8 cellular contexts compared by ENCODE assay signal in the genomic region with DNA sequence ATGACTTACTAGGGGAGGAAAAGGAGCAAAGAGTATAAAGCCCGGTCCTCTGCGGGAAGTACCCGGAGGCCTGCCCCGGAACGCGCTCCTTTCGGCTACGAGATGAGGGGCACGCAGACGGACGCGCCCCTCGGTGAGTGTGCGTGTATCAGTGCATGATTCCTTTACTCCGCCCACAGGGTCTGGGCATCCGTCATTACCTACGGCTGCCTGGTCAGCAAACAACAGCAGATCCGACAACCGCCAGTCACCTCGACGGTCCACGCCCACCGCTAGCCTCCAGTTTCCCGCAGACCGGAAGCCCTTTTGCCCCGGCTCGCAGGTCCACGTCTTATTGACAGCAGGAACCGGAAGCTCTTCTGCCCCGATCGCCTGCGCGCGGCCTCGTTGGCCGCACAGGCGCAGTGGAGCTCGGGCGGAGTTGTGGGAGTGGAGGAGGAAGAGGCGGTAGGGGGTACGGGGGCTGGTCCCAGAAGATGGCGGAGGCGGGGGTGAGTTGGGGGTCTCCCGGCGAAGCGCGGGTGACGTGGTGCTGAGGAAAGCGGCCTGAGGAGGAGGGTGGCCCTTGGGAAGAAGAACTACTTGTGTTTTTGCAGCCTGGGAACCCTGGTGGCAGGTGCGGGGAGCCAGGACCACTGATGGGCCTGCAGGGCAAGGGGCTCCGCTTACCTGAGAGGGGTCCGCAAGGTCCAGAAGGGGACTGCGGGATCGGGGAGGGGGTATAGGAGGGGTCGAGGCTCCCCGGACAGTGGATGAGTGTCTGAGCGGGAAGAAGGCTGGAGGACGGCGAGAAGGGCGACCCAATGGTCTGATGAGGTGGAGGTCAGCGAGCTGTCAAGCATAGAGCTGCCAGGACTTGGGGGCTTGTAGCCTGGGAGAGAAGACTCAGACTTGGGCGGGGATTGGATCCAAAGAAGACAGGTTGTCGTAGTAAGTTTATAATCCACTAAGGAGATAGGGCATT. TPM values are rescaled to one million over a fixed set of nuclear protein-coding genes. Genes with fewer than 3 reads are reported as not detected.
A peak's percentile ranks its signal among the peaks of the same experiment; 100 is the strongest.
DNase-seq lines count a peak whose midpoint lies in the region; ATAC-seq, FAIRE-seq and TF ChIP-seq lines count a peak whose summit lies in the region.

A gene (plus strand): TSS at position 421 of the 964 bp plus-strand sequence. CDS start 8,086 bp downstream, outside the sequence.

- no peak for FAIRE-seq in pancreas (lab: Jason Lieb, UNC)

- H3K36me3 ChIP-seq in pancreas (no peaks in the 10 kb centered on the region), tibial artery (no peaks in the 10 kb centered on the region)

- H3K27ac ChIP-seq in pancreas (peak within 1 kb of the TSS; percentile 58 to 94 (median 82)), tibial artery (peak within 1 kb of the TSS; percentile 75 to 84)

- WGBS in pancreas, 2 donors, result 0 to 1% methylated on average over 60 to 63 of the region's 63 CpGs

- H3K27ac Mint-ChIP-seq in activated naive CD8-positive, alpha-beta T cell, result peak within 1 kb of the TSS; percentile 87

- DNase-seq in GM12864 (ENCODE audit: low read depth) (peak; percentile 94), NCI-H1105 (lab: John Stamatoyannopoulos, UW) (peak; percentile 94), SKM-1 treated with dmso at 0.1 percent for 144 hours (lab: John Stamatoyannopoulos, UW; ENCODE audit: unreplicated experiment) (peak; percentile 96), Right ventricle myocardium inferior (ENCODE audit: missing footprints) (peak; percentile 96), pancreas (peak; percentile 91 to 98 (median 96)), tibial artery (peak; percentile 92 to 95)

- H3K4me3 ChIP-seq in GM12864 (ENCODE audit: low read depth, low read length) (peak within 1 kb of the TSS; percentile 84), pancreas (peak within 1 kb of the TSS; percentile 57 to 89 (median 74)), tibial artery (peak within 1 kb of the TSS; percentile 84 to 89)

- peak; percentile 23 for TF ChIP-seq CTCF in GM12864 (IDR thresholded peaks at IDR 0.05; ENCODE audit: low read depth, low read length, missing control alignments)
- TF ChIP-seq CTCF in pancreas (IDR thresholded peaks at IDR 0.05), result no peak
- TF ChIP-seq CTCF in tibial artery (IDR thresholded peaks at IDR 0.05), result no peak

- H3K27me3 ChIP-seq in pancreas (no peaks in the 10 kb centered on the region), tibial artery (no peaks in the 10 kb centered on the region)

- peak within 1 kb of the TSS; percentile 92 for H3K4me3 Mint-ChIP-seq in activated naive CD8-positive, alpha-beta T cell

- H3K4me1 ChIP-seq in pancreas, result peaks cover 26 to 54% (median 43%) of the 10 kb centered on the region in 3 donors
- H3K4me1 ChIP-seq in tibial artery, result peaks cover 0 to 37% (median 14%) of the 10 kb centered on the region in 4 donors

- H3K27me3 Mint-ChIP-seq in activated naive CD8-positive, alpha-beta T cell, result no peaks in the 10 kb centered on the region

- intact Hi-C loops in Right ventricle myocardium inferior (cut with DNase I) (no loop called here), pancreas (cut with DNase I) (no loop called here), tibial artery (cut with DNase I; ENCODE audit: low total_unique reads) (loop anchor here (2.0 kb wide), 1 partner anchor 98 kb away; no protein-coding TSS in a partner anchor)

- H3K9me3 Mint-ChIP-seq in activated naive CD8-positive, alpha-beta T cell (ENCODE audit: low read depth), result no peaks in the 10 kb centered on the region

- peaks cover 28% of the 10 kb centered on the region for H3K4me1 Mint-ChIP-seq in activated naive CD8-positive, alpha-beta T cell (ENCODE audit: low read depth)

- no peaks in the 10 kb centered on the region for H3K9me3 ChIP-seq in pancreas
- H3K9me3 ChIP-seq in tibial artery, result no peaks in the 10 kb centered on the region

- peaks cover 2% of the 10 kb centered on the region for H3K36me3 Mint-ChIP-seq in activated naive CD8-positive, alpha-beta T cell

- ATAC-seq in HG02623 (IDR thresholded peaks at IDR 0.05; ENCODE audit: unreplicated experiment) (peak; percentile 94), Right ventricle myocardium inferior (peak; percentile 99), pancreas (peak; percentile 86 to 94 (median 92))

RNA-seq across cellular contexts. Expression of the gene that starts here (rescaled TPM):
- total RNA-seq in Right ventricle myocardium inferior (13.0 TPM), pancreas (10 to 100 TPM in 5 of 6 donors, 1 to 10 TPM in 1; 8.2 to 23.0 (median 14.2) TPM)
- polyA plus RNA-seq in pancreas, result 10 to 100 TPM in 1 of 2 donors, 1 to 10 TPM in 1; 7.9 to 15.6 TPM

Comparison
In these comparisons a context has a peak if more than half of its experiments do, and no peak if none do; other contexts are left out.
1. Peak in every context shown above with its lines: DNase-seq, ATAC-seq, H3K4me3 ChIP-seq and H3K27ac ChIP-seq.